ENCODE assay signal across 26 cellular contexts in genomic region chrX:129086802-129087201, GRCh38.
"Had no signal": no experiment of that assay in that cellular context is flagged by ENCODE, and none has a peak within 500 bp of the region (broad histone marks: within the 10 kb centered on the region; RNA-seq: fewer than 3 reads in every experiment).

No MANE protein-coding gene starts in this region.

- H3K27ac ChIP-seq: ovary, parathyroid adenoma, psoas muscle, right lobe of liver, sigmoid colon, stomach, thoracic aorta, thyroid gland, tibial nerve, upper lobe of left lung, vagina had no signal

- H3K4me1 Mint-ChIP-seq: naive thymus-derived CD4-positive, alpha-beta T cell; nephron; stimulated activated effector memory CD8-positive, alpha-beta T cell treated with anti-CD3 and anti-CD28 coated beads, Interleukin-12 subunit alpha, Interleukin-12 subunit beta, amount 100 ng/mL, for 72 hours had no signal

- H3K9me3 Mint-ChIP-seq: stimulated activated effector memory CD8-positive, alpha-beta T cell treated with anti-CD3 and anti-CD28 coated beads, Interleukin-12 subunit alpha, Interleukin-12 subunit beta, amount 100 ng/mL, for 72 hours; stimulated activated naive CD8-positive, alpha-beta T cell treated with anti-CD3 and anti-CD28 coated beads, Interleukin-15, Interleukin-2, amounts not matched to agents 100 ng/mL and 50 ng/mL, for 24 hours had no signal

- H3K9me3 ChIP-seq: ovary, psoas muscle, sigmoid colon, thoracic aorta, thyroid gland, tibial nerve, vagina had no signal

- H3K4me3 Mint-ChIP-seq: naive thymus-derived CD4-positive, alpha-beta T cell; nephron; stimulated activated effector memory CD8-positive, alpha-beta T cell treated with anti-CD3 and anti-CD28 coated beads, Interleukin-12 subunit alpha, Interleukin-12 subunit beta, amount 100 ng/mL, for 72 hours; stimulated activated naive B cell treated with anti-CD40 and anti-IgM and Interleukin-4, amounts not matched to agents 10 μg/mL and 1 μg/mL and 100 μg/mL, for 72 hours; stimulated activated naive CD8-positive, alpha-beta T cell treated with anti-CD3 and anti-CD28 coated beads, Interleukin-15, Interleukin-2, amounts not matched to agents 100 ng/mL and 50 ng/mL, for 24 hours had no signal

- H3K36me3 ChIP-seq: ovary, right lobe of liver, sigmoid colon, stomach, thoracic aorta, thyroid gland, tibial nerve, upper lobe of left lung, vagina had no signal

- H3K27me3 ChIP-seq: ovary, right lobe of liver, sigmoid colon, stomach, thyroid gland, tibial nerve, upper lobe of left lung, vagina had no signal

- H3K4me3 ChIP-seq: ovary, psoas muscle, right lobe of liver, sigmoid colon, stomach, thoracic aorta, thyroid gland, tibial nerve, upper lobe of left lung, vagina had no signal

- DNase-seq: naive thymus-derived CD4-positive, alpha-beta T cell; occipital lobe; ovary; psoas muscle; sigmoid colon; small intestine; stimulated activated CD4-positive, alpha-beta T cell treated with anti-CD3 and anti-CD28 coated beads, Interleukin-15, amount 100 ng/mL, for 24 hours; stimulated activated CD4-positive, alpha-beta T cell treated with anti-CD3 and anti-CD28 coated beads, Interleukin-2, amount 100 ng/mL, for 24 hours; stimulated activated CD4-positive, alpha-beta T cell treated with anti-CD3 and anti-CD28 coated beads, Interleukin-2, amount 100 ng/mL, for 48 hours; stimulated activated CD4-positive, alpha-beta T cell treated with anti-CD3 and anti-CD28 coated beads, Interleukin-4, amount 100 ng/mL, for 24 hours; stimulated activated naive B cell treated with anti-CD40 and anti-IgM and Interleukin-4, amounts not matched to agents 10 μg/mL and 1 μg/mL and 100 μg/mL, for 72 hours; stimulated activated naive CD4-positive, alpha-beta T cell treated with Interleukin-2 at 50 U/mL for 16 hours; stomach; thyroid gland; trophoblast cell; upper lobe of left lung had no signal

- H3K4me1 ChIP-seq: parathyroid adenoma, psoas muscle, right lobe of liver, sigmoid colon, stomach, thyroid gland, tibial nerve, upper lobe of left lung, vagina had no signal

- H3K9ac ChIP-seq: parathyroid adenoma had no signal

- H3K27ac Mint-ChIP-seq: naive thymus-derived CD4-positive, alpha-beta T cell; nephron; progenitor cell of endocrine pancreas; stimulated activated effector memory CD8-positive, alpha-beta T cell treated with anti-CD3 and anti-CD28 coated beads, Interleukin-12 subunit alpha, Interleukin-12 subunit beta, amount 100 ng/mL, for 72 hours; stimulated activated naive B cell treated with anti-CD40 and anti-IgM and Interleukin-4, amounts not matched to agents 10 μg/mL and 1 μg/mL and 100 μg/mL, for 72 hours; stimulated activated naive CD8-positive, alpha-beta T cell treated with anti-CD3 and anti-CD28 coated beads, Interleukin-15, Interleukin-2, amounts not matched to agents 100 ng/mL and 50 ng/mL, for 24 hours had no signal

- ATAC-seq: naive thymus-derived CD4-positive, alpha-beta T cell; psoas muscle; right cardiac atrium; right lobe of liver; stimulated activated effector memory CD8-positive, alpha-beta T cell treated with anti-CD3 and anti-CD28 coated beads, Interleukin-12 subunit alpha, Interleukin-12 subunit beta, amount 100 ng/mL, for 72 hours; stimulated activated naive B cell treated with anti-CD40 and anti-IgM and Interleukin-4, amounts not matched to agents 10 μg/mL and 1 μg/mL and 100 μg/mL, for 72 hours had no signal

- H3K36me3 Mint-ChIP-seq: naive thymus-derived CD4-positive, alpha-beta T cell; stimulated activated effector memory CD8-positive, alpha-beta T cell treated with anti-CD3 and anti-CD28 coated beads, Interleukin-12 subunit alpha, Interleukin-12 subunit beta, amount 100 ng/mL, for 72 hours; stimulated activated naive B cell treated with anti-CD40 and anti-IgM and Interleukin-4, amounts not matched to agents 10 μg/mL and 1 μg/mL and 100 μg/mL, for 72 hours had no signal

- H3K27me3 Mint-ChIP-seq: naive thymus-derived CD4-positive, alpha-beta T cell; progenitor cell of endocrine pancreas; stimulated activated naive B cell treated with anti-CD40 and anti-IgM and Interleukin-4, amounts not matched to agents 10 μg/mL and 1 μg/mL and 100 μg/mL, for 72 hours; stimulated activated naive CD8-positive, alpha-beta T cell treated with anti-CD3 and anti-CD28 coated beads, Interleukin-15, Interleukin-2, amounts not matched to agents 100 ng/mL and 50 ng/mL, for 24 hours had no signal

- H2AFZ ChIP-seq: parathyroid adenoma had no signal
